ENCODE assay signal across 12 cellular contexts in the genomic region with DNA sequence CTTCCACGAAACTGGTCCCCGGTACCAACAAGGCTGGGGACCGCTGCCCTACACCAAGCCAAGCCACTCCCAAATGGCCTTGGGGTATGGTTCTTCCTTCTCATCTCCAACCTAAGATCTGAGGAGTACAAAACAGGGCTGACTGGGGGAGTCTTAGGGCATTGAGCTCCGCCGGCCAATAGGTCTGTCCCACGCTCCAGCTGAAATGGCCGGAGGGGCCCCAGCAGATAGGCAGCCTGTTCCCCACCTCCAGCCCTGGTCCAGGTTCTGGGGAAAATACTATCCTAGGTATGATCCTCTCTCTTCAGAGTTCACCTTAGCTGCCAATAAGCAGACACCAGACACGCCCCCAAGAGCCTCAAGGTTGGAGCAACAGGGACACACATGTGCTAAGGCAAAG.
"Had no signal": no experiment of that assay in that cellular context is flagged by ENCODE, and none has a peak within 500 bp of the region (broad histone marks: within the 10 kb centered on the region; RNA-seq: fewer than 3 reads in every experiment).

No MANE protein-coding gene starts in this region.

- H3K27ac ChIP-seq: body of pancreas, foreskin keratinocyte, SJSA1 had no signal

- H3K36me3 Mint-ChIP-seq: memory B cell had no signal

- ATAC-seq: body of pancreas, foreskin keratinocyte had no signal

- H3K9me3 Mint-ChIP-seq: memory B cell, nephron, type B pancreatic cell had no signal

- H3K4me3 Mint-ChIP-seq: memory B cell, nephron, type B pancreatic cell had no signal

- H3K27me3 ChIP-seq: body of pancreas, foreskin keratinocyte, SJSA1 had no signal

- H3K27me3 Mint-ChIP-seq: type B pancreatic cell had no signal

- H3K9me3 ChIP-seq: body of pancreas, SJSA1 had no signal

- H3K4me3 ChIP-seq: body of pancreas, SJSA1 had no signal

- DNase-seq: activated CD4-positive, alpha-beta T cell treated with anti-CD3 and anti-CD28 coated beads, Interleukin-2, amount 50 U/mL, for 48 hours; activated CD4-positive, CD25-positive, alpha-beta regulatory T cell treated with anti-CD3 and anti-CD28 coated beads, Interleukin-2, amount 50 U/mL, for 72 hours; activated CD8-positive, alpha-beta memory T cell treated with anti-CD3 and anti-CD28 coated beads, Interleukin-2, amount 50 U/mL, for 4 hours; activated naive CD4-positive, alpha-beta T cell treated with Interleukin-2 at 50 U/mL for 16 hours; foreskin keratinocyte; occipital lobe; stimulated activated CD4-positive, alpha-beta T cell treated with anti-CD3 and anti-CD28 coated beads, Interleukin-4, amount 100 ng/mL, for 4 hours had no signal

- H3K4me1 ChIP-seq: body of pancreas, SJSA1 had no signal

- H3K27ac Mint-ChIP-seq: memory B cell, type B pancreatic cell had no signal

- H3K4me1 Mint-ChIP-seq: memory B cell, nephron had no signal
